In the genomic region with DNA sequence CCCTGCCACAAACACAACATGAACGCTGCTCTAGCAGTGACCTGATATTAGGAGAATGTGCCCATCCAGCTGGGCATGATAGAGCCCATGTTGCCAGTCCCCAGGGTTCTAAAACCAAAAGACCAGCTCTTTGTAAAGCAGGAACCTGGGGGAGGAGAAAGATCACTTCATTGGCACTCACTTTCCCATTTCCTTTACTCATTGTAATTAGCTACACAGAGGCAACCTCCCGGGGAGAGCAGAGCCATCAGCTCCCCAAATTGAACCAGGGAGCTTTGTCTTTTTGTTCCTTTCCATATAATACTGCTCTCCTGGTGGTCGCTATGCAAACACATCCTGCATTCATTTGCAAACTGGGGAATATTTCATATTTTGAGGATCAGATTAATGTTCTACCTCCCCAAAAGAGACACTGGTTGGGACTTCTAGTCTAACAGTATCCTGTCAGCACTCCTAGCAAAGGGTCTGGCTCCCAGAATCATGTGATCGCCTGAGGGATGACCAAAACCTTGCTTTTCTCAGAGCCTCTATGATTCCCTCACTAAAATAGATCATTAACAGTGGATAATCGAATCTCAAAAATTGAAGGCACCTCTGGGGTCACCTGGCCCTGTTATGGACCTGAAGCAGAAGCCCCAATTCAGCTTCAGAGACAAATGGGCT, we compare ENCODE assay signal across 1 cellular context.
TF ChIP-seq lines count a peak whose summit lies in the region.

No MANE protein-coding gene starts in this region.

TF ChIP-seq in WTC11, 78 proteins besides CTCF, POLR2A, EP300 and RAD21 (continued from another document):
- TF ChIP-seq, protein P1, sequence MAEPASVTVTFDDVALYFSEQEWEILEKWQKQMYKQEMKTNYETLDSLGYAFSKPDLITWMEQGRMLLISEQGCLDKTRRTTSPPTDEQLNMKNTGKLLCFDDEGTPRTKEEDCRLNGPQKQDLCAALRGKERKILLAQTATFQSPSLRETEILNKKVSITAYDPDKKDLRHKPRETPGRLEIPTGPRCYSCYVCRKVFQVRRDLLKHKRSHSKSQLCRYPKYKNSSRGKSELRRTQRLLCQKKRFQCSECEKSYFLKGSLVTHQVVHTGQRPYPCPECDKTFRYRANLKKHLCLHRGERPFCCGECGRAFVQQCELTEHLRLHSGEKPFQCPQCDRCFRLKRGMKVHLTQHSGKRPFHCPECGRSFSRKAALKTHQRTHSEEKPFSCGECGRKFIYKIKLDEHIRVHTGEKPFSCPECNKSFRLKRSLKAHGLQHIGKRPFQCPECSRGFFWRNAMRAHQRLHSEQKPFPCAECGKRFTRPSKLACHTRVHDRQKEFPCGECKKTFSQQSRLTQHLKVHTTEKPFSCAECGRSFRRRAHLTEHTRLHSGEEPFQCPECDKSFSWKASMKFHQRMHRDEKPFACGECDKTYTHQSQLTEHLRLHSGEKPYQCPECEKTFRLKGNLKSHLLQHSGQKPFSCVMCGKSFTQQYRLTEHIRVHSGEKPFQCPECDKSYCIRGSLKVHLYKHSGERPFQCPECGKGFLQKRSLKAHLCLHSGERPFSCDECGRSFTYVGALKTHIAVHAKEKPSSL (CRISPR knock-in tag; conservative IDR thresholded peaks at IDR 0.05): no peak
- TF ChIP-seq IRF1 (CRISPR knock-in tag; IDR thresholded peaks at IDR 0.05) (no peak), FOXP1 (CRISPR knock-in tag; IDR thresholded peaks at IDR 0.05; ENCODE audit: borderline replicate concordance) (no peak), OVOL2 (CRISPR knock-in tag; IDR thresholded peaks at IDR 0.05; ENCODE audit: borderline replicate concordance) (no peak), SMAD3 (CRISPR knock-in tag; IDR thresholded peaks at IDR 0.05; ENCODE audit: borderline replicate concordance) (no peak), CREB1 (CRISPR knock-in tag; IDR thresholded peaks at IDR 0.05) (no peak), NFE2L1 (CRISPR knock-in tag; IDR thresholded peaks at IDR 0.05) (no peak), ZNF396 (CRISPR knock-in tag; IDR thresholded peaks at IDR 0.05; ENCODE audit: borderline replicate concordance) (no peak), AR (CRISPR knock-in tag; IDR thresholded peaks at IDR 0.05) (no peak), MXD4 (CRISPR knock-in tag; IDR thresholded peaks at IDR 0.05; ENCODE audit: borderline replicate concordance) (no peak), ZNF263 (CRISPR knock-in tag; IDR thresholded peaks at IDR 0.05; ENCODE audit: low read depth) (no peak), USF2 (CRISPR knock-in tag; IDR thresholded peaks at IDR 0.05) (peak; percentile 58), SMAD4 (CRISPR knock-in tag; IDR thresholded peaks at IDR 0.05) (no peak), MYBL2 (CRISPR knock-in tag; IDR thresholded peaks at IDR 0.05) (no peak), NR1H2 (CRISPR knock-in tag; IDR thresholded peaks at IDR 0.05) (no peak)
- TF ChIP-seq, protein P2, sequence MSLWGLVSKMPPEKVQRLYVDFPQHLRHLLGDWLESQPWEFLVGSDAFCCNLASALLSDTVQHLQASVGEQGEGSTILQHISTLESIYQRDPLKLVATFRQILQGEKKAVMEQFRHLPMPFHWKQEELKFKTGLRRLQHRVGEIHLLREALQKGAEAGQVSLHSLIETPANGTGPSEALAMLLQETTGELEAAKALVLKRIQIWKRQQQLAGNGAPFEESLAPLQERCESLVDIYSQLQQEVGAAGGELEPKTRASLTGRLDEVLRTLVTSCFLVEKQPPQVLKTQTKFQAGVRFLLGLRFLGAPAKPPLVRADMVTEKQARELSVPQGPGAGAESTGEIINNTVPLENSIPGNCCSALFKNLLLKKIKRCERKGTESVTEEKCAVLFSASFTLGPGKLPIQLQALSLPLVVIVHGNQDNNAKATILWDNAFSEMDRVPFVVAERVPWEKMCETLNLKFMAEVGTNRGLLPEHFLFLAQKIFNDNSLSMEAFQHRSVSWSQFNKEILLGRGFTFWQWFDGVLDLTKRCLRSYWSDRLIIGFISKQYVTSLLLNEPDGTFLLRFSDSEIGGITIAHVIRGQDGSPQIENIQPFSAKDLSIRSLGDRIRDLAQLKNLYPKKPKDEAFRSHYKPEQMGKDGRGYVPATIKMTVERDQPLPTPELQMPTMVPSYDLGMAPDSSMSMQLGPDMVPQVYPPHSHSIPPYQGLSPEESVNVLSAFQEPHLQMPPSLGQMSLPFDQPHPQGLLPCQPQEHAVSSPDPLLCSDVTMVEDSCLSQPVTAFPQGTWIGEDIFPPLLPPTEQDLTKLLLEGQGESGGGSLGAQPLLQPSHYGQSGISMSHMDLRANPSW (CRISPR knock-in tag; conservative IDR thresholded peaks at IDR 0.05; ENCODE audit: low read depth): no peak
- TF ChIP-seq, protein P3, sequence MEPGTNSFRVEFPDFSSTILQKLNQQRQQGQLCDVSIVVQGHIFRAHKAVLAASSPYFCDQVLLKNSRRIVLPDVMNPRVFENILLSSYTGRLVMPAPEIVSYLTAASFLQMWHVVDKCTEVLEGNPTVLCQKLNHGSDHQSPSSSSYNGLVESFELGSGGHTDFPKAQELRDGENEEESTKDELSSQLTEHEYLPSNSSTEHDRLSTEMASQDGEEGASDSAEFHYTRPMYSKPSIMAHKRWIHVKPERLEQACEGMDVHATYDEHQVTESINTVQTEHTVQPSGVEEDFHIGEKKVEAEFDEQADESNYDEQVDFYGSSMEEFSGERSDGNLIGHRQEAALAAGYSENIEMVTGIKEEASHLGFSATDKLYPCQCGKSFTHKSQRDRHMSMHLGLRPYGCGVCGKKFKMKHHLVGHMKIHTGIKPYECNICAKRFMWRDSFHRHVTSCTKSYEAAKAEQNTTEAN (CRISPR knock-in tag; IDR thresholded peaks at IDR 0.05): no peak
